In the genomic region with DNA sequence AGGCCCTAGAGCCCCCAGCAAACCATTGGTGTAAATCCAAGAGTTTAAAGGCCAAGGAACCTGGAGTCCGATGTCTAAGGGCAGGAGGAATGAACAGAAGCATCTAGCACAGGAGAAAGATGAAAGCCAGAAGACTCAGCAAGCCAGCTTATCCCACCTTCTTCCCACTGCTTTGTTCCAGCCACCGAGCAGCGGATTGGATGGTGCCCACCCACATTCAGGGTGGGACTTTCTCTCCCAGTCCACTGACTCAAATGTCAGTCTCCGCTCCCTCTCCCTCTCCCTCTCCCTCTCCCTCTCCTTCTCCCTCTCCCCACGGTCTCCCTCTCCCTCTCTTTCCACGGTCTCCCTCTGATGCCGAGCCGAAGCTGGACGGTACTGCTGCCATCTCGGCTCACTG, we compare ENCODE assay signal across 19 cellular contexts. TPM values are rescaled to one million over a fixed set of nuclear protein-coding genes. Genes with fewer than 3 reads are reported as not detected.
"Had no signal": no experiment of that assay in that cellular context is flagged by ENCODE, and none has a peak within 500 bp of the region (broad histone marks: within the 10 kb centered on the region; RNA-seq: fewer than 3 reads in every experiment).

No MANE protein-coding gene starts in this region.

RNA-seq across cellular contexts. Expression of a gene that starts 29.0 kb away (rescaled TPM):
- total RNA-seq: activated naive CD4-positive, alpha-beta T cell treated with anti-CD3 and anti-CD28 coated beads for 36 hours; activated naive CD4-positive, alpha-beta T cell treated with anti-CD3 and anti-CD28 coated beads, Interleukin-2, amount 50 U/mL, for 72 hours; activated naive CD8-positive, alpha-beta T cell treated with anti-CD3 and anti-CD28 coated beads for 36 hours; activated naive CD8-positive, alpha-beta T cell treated with anti-CD3 and anti-CD28 coated beads, Interleukin-2, amount 10 ng/mL, durations not matched to agents 7 days and 5 days; activated T-cell treated with anti-CD3 and anti-CD28 coated beads, Interleukin-2, amount 50 U/mL, for 4 hours; activated T-cell treated with anti-CD3 and anti-CD28 coated beads, Interleukin-2, amount 50 U/mL, for 72 hours; activated T-helper 1 cell treated with anti-CD3 and anti-CD28 coated beads, Interleukin-12 subunit alpha, Interleukin-12 subunit beta, Interleukin-2, Interleukin-4 antibody, amounts not matched to agents 30 ng/mL and 10 ng/mL and 1 ng/mL, durations not matched to agents 14 hours and 24 hours and 36 hours; activated T-helper 17 cell treated with anti-CD3 and anti-CD28 coated beads, Interleukin-2, amount 50 U/mL, for 72 hours; activated T-helper 2 cell treated with anti-CD3 and anti-CD28 coated beads, Interferon-gamma antibody, Interleukin-2, Interleukin-4, amounts not matched to agents 10 μg/mL and 5 μg/mL and 100 μg/mL, durations not matched to agents 14 hours and 24 hours and 36 hours; aorta; ascending aorta; breast epithelium; bronchial epithelial cell; cardiac septum had no signal
- polyA plus RNA-seq: aorta had no signal

RNA-seq across cellular contexts. Expression of a gene that starts 49.8 kb away (rescaled TPM):
- total RNA-seq: aorta, ascending aorta, cardiac muscle cell, cardiac septum, chondrocyte had no signal
- polyA plus RNA-seq: aorta, cardiac muscle cell had no signal

RNA-seq across cellular contexts. Expression of a gene that starts 54.5 kb away (rescaled TPM):
- total RNA-seq: activated naive CD4-positive, alpha-beta T cell treated with anti-CD3 and anti-CD28 coated beads for 36 hours; activated naive CD4-positive, alpha-beta T cell treated with anti-CD3 and anti-CD28 coated beads, Interleukin-2, amount 50 U/mL, for 72 hours; activated naive CD8-positive, alpha-beta T cell treated with anti-CD3 and anti-CD28 coated beads for 36 hours; activated naive CD8-positive, alpha-beta T cell treated with anti-CD3 and anti-CD28 coated beads, Interleukin-2, amount 10 ng/mL, durations not matched to agents 7 days and 5 days; activated T-cell treated with anti-CD3 and anti-CD28 coated beads, Interleukin-2, amount 50 U/mL, for 4 hours; activated T-cell treated with anti-CD3 and anti-CD28 coated beads, Interleukin-2, amount 50 U/mL, for 72 hours; activated T-helper 1 cell treated with anti-CD3 and anti-CD28 coated beads, Interleukin-12 subunit alpha, Interleukin-12 subunit beta, Interleukin-2, Interleukin-4 antibody, amounts not matched to agents 30 ng/mL and 10 ng/mL and 1 ng/mL, durations not matched to agents 14 hours and 24 hours and 36 hours; activated T-helper 17 cell treated with anti-CD3 and anti-CD28 coated beads, Interleukin-2, amount 50 U/mL, for 72 hours; activated T-helper 2 cell treated with anti-CD3 and anti-CD28 coated beads, Interferon-gamma antibody, Interleukin-2, Interleukin-4, amounts not matched to agents 10 μg/mL and 5 μg/mL and 100 μg/mL, durations not matched to agents 14 hours and 24 hours and 36 hours; aorta; ascending aorta; astrocyte; body of pancreas; breast epithelium; bronchial epithelial cell; cardiac muscle cell; cardiac septum; cerebellum; chondrocyte had no signal
- polyA plus RNA-seq: cardiac muscle cell had no signal
